ENCODE assay signal across 15 cellular contexts in the genomic region with DNA sequence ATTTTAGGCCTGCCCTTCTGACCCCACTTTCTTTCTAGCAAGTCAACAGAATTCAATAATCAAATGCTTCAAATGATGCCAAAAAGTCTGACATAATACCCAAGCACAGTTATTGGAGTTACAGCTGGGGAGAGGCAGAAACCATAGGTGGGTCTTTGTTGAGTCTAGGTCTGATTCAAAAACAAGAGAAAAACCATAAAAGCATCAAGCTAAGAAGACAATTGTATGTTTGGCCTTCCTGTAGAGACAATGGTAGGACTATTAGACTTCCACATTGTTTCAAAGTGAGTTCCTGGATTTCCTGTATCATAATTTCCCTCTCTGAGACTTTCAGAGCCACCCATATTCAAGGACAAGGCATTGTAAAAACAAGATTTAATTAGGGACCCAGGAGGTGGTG. TPM values are rescaled to one million over a fixed set of nuclear protein-coding genes. Genes with fewer than 3 reads are reported as not detected.
A peak's percentile ranks its signal among the peaks of the same experiment; 100 is the strongest.
DNase-seq lines count a peak whose midpoint lies in the region; ATAC-seq and TF ChIP-seq lines count a peak whose summit lies in the region.
"Had no signal": no experiment of that assay in that cellular context is flagged by ENCODE, and none has a peak within 500 bp of the region (broad histone marks: within the 10 kb centered on the region; RNA-seq: fewer than 3 reads in every experiment).

No MANE protein-coding gene starts in this region.

- no peaks in the 10 kb centered on the region for H3K79me2 ChIP-seq in neural progenitor cell (ENCODE audit: low read depth)

- TF ChIP-seq CTCF in heart left ventricle (IDR thresholded peaks at IDR 0.05) (no peak), breast epithelium (IDR thresholded peaks at IDR 0.05) (no peak), neural progenitor cell (IDR thresholded peaks at IDR 0.05) (no peak)

- H3K27ac ChIP-seq in heart left ventricle (peak overlapping the region in 1 of 12 donors; percentile 13), breast epithelium (peak overlapping the region; percentile 59), neural progenitor cell (no peak overlapping the region), skeletal muscle tissue (ENCODE audit: low read depth, low read length) (peak overlapping the region; percentile 84)
- H3K27ac ChIP-seq: BLaER1 treated with 17β-estradiol and CSF1 and Interleukin-3, amounts not matched to agents 10 nM and 100 nM; GM23248 had no signal

- no peak for DNase-seq in heart left ventricle
- DNase-seq in Right ventricle myocardium inferior (ENCODE audit: missing footprints), result no peak
- no peak for DNase-seq in breast epithelium (ENCODE audit: low spot score in 2 of 2)
- no peak for DNase-seq in neural progenitor cell (ENCODE audit: low spot score)
- DNase-seq: 8988T; ACHN; CD4-positive, CD25-positive, alpha-beta regulatory T cell; DMS53; GF-D8; GM23248 had no signal

- H3K4me3 ChIP-seq in heart left ventricle, result no peak overlapping the region
- H3K4me3 ChIP-seq in breast epithelium, result no peak overlapping the region
- no peak overlapping the region for H3K4me3 ChIP-seq in neural progenitor cell
- H3K4me3 ChIP-seq in skeletal muscle tissue (ENCODE audit: low read length in 3 of 3), result no peak overlapping the region
- H3K4me3 ChIP-seq: BLaER1 treated with 17β-estradiol and CSF1 and Interleukin-3, amounts not matched to agents 10 nM and 100 nM; GM23248 had no signal

- no peak overlapping the region for H3K27ac Mint-ChIP-seq in neural progenitor cell
- H3K27ac Mint-ChIP-seq: CD4-positive, CD25-positive, alpha-beta regulatory T cell had no signal

- H3F3A ChIP-seq in neural progenitor cell (ENCODE audit: low read depth), result no peaks in the 10 kb centered on the region

- H3K9me3 ChIP-seq in heart left ventricle (no peaks in the 10 kb centered on the region), breast epithelium (no peaks in the 10 kb centered on the region), neural progenitor cell (ENCODE audit: low read depth) (no peaks in the 10 kb centered on the region), skeletal muscle tissue (ENCODE audit: control insufficient read depth in 3 of 3, low read length in 3 of 3) (peaks cover 0 to 2% (median 0%) of the 10 kb centered on the region in 3 donors)
- H3K9me3 ChIP-seq: BLaER1 treated with 17β-estradiol and CSF1 and Interleukin-3, amounts not matched to agents 10 nM and 100 nM had no signal

- peaks cover 0 to 13% (median 2%) of the 10 kb centered on the region in 12 donors for H3K4me1 ChIP-seq in heart left ventricle
- H3K4me1 ChIP-seq in breast epithelium, result peaks cover 0 to 8% of the 10 kb centered on the region in 2 donors
- H3K4me1 ChIP-seq in neural progenitor cell, result no peaks in the 10 kb centered on the region
- H3K4me1 ChIP-seq in skeletal muscle tissue (ENCODE audit: control insufficient read depth in 3 of 3, insufficient read depth in 3 of 3, low read length in 3 of 3), result peaks cover 10 to 11% (median 10%) of the 10 kb centered on the region in 3 donors
- H3K4me1 ChIP-seq: BLaER1 treated with 17β-estradiol and CSF1 and Interleukin-3, amounts not matched to agents 10 nM and 100 nM had no signal

- H3K27me3 Mint-ChIP-seq in neural progenitor cell (ENCODE audit: insufficient read depth, low read depth), result no peaks in the 10 kb centered on the region
- H3K27me3 Mint-ChIP-seq: CD4-positive, CD25-positive, alpha-beta regulatory T cell had no signal

- intact Hi-C loops in heart left ventricle (cut with DNase I), result no loop called here
- intact Hi-C loops in Right ventricle myocardium inferior (cut with DNase I), result no loop called here
- intact Hi-C loops in breast epithelium (cut with DNase I; ENCODE audit: low total_unique reads), result no loop called here

- no peak overlapping the region for H3K4me2 ChIP-seq in neural progenitor cell
- H3K4me2 ChIP-seq: BLaER1 treated with 17β-estradiol and CSF1 and Interleukin-3, amounts not matched to agents 10 nM and 100 nM had no signal

- H3K36me3 ChIP-seq in heart left ventricle (no peaks in the 10 kb centered on the region), breast epithelium (no peaks in the 10 kb centered on the region), neural progenitor cell (no peaks in the 10 kb centered on the region), skeletal muscle tissue (ENCODE audit: control insufficient read depth in 3 of 3, insufficient read depth in 3 of 3, low read length in 3 of 3) (no peaks in the 10 kb centered on the region)
- H3K36me3 ChIP-seq: BLaER1 treated with 17β-estradiol and CSF1 and Interleukin-3, amounts not matched to agents 10 nM and 100 nM had no signal

- H2AFZ ChIP-seq in neural progenitor cell (replicated peaks), result peak overlapping the region; percentile 15
- H2AFZ ChIP-seq: GM23248 had no signal

- no peak overlapping the region for H3K4me3 Mint-ChIP-seq in neural progenitor cell
- H3K4me3 Mint-ChIP-seq: CD4-positive, CD25-positive, alpha-beta regulatory T cell had no signal

- TF ChIP-seq POLR2A in heart left ventricle (IDR thresholded peaks at IDR 0.05), result no peak
- TF ChIP-seq POLR2A in breast epithelium (IDR thresholded peaks at IDR 0.05), result no peak

- H3K4me1 Mint-ChIP-seq in neural progenitor cell, result no peaks in the 10 kb centered on the region
- H3K4me1 Mint-ChIP-seq: CD4-positive, CD25-positive, alpha-beta regulatory T cell had no signal

- no peaks in the 10 kb centered on the region for H3K36me3 Mint-ChIP-seq in neural progenitor cell
- H3K36me3 Mint-ChIP-seq: CD4-positive, CD25-positive, alpha-beta regulatory T cell had no signal

- H3K27me3 ChIP-seq in heart left ventricle, result no peaks in the 10 kb centered on the region
- H3K27me3 ChIP-seq in breast epithelium, result no peaks in the 10 kb centered on the region
- H3K27me3 ChIP-seq in neural progenitor cell, result no peaks in the 10 kb centered on the region
- no peaks in the 10 kb centered on the region for H3K27me3 ChIP-seq in skeletal muscle tissue (ENCODE audit: control insufficient read depth in 3 of 3, insufficient read depth in 3 of 3, low read length in 3 of 3)
- H3K27me3 ChIP-seq: BLaER1 treated with 17β-estradiol and CSF1 and Interleukin-3, amounts not matched to agents 10 nM and 100 nM had no signal

- H3K9me3 Mint-ChIP-seq in neural progenitor cell, result no peaks in the 10 kb centered on the region

- peak in 3 of 4 donors; percentile 15 to 57 (median 43) for ATAC-seq in heart left ventricle
- no peak for ATAC-seq in Right ventricle myocardium inferior
- no peak for ATAC-seq in GM19467 (IDR thresholded peaks at IDR 0.05; ENCODE audit: unreplicated experiment)
- no peak for ATAC-seq in GM19035 (IDR thresholded peaks at IDR 0.05; ENCODE audit: unreplicated experiment)
- ATAC-seq: HCT116 had no signal

- H4K20me1 ChIP-seq in neural progenitor cell (ENCODE audit: low read depth), result no peaks in the 10 kb centered on the region
- H4K20me1 ChIP-seq: BLaER1 treated with 17β-estradiol and CSF1 and Interleukin-3, amounts not matched to agents 10 nM and 100 nM had no signal

- H3K9ac ChIP-seq in neural progenitor cell (no peak overlapping the region), skeletal muscle tissue (ENCODE audit: low read depth in 1 of 3, low read length in 3 of 3) (no peak overlapping the region)
- H3K9ac ChIP-seq: BLaER1 treated with 17β-estradiol and CSF1 and Interleukin-3, amounts not matched to agents 10 nM and 100 nM; GM23248 had no signal

RNA-seq across cellular contexts. Expression of gene CCDC192, which starts 16.8 kb away (rescaled TPM):
- total RNA-seq in heart left ventricle, result 1 to 10 TPM in 1 of 9 donors, not detected in 8; 1.3 TPM
- under 1 TPM; 0.07 to 0.42 TPM for polyA plus RNA-seq in heart left ventricle
- not detected for total RNA-seq in Right ventricle myocardium inferior
- 1 to 10 TPM in 1 of 3 donors, not detected in 2; 1.3 TPM for total RNA-seq in breast epithelium
- 2.7 TPM in 1 of 2 replicates, not detected in the other for total RNA-seq in neural progenitor cell (ENCODE audit: low replicate concordance)
- not detected for total RNA-seq in skeletal muscle tissue
- total RNA-seq: CD4-positive, CD25-positive, alpha-beta regulatory T cell; GM23248 had no signal

RNA-seq across cellular contexts. Expression of gene CTXN3, which starts 37.5 kb away (rescaled TPM):
- total RNA-seq in heart left ventricle, result not detected
- polyA plus RNA-seq in heart left ventricle, result not detected
- not detected for total RNA-seq in Right ventricle myocardium inferior
- not detected for total RNA-seq in breast epithelium
- total RNA-seq in neural progenitor cell (ENCODE audit: low replicate concordance), result 0.09 TPM in 1 of 2 replicates, not detected in the other
- total RNA-seq in skeletal muscle tissue, result 1.0 TPM
- total RNA-seq: CD4-positive, CD25-positive, alpha-beta regulatory T cell; GM23248 had no signal
- polyA plus RNA-seq: CD4-positive, CD25-positive, alpha-beta regulatory T cell; GM23248 had no signal

Comparison
In these comparisons a context has a peak if more than half of its experiments do, and no peak if none do; other contexts are left out.
1. ATAC-seq: peak in heart left ventricle (3 of 4); none in Right ventricle myocardium inferior (single experiment), GM19467 (single experiment) and GM19035 (single experiment).